ENCODE assay signal across 8 cellular contexts in genomic region chrX:154370300-154370881, GRCh38. TPM values are rescaled to one million over a fixed set of nuclear protein-coding genes. Genes with fewer than 3 reads are reported as not detected.
DNase-seq lines count a peak whose midpoint lies in the region; ATAC-seq lines count a peak whose summit lies in the region.

No MANE protein-coding gene starts in this region.

- no peaks in the 10 kb centered on the region for H3K27me3 Mint-ChIP-seq in activated T-helper 2 cell treated with anti-CD3 and anti-CD28 coated beads, Interferon-gamma antibody, Interleukin-2, Interleukin-4, amounts not matched to agents 10 μg/mL and 5 μg/mL and 100 μg/mL, durations not matched to agents 14 hours and 24 hours and 36 hours (ENCODE audit: low read depth)
- no peaks in the 10 kb centered on the region for H3K27me3 Mint-ChIP-seq in stimulated activated naive B cell treated with anti-CD40 and anti-IgM and Interleukin-4, amounts not matched to agents 10 μg/mL and 1 μg/mL and 100 μg/mL, for 72 hours

- peak; percentile 71 for DNase-seq in activated CD8-positive, alpha-beta memory T cell treated with anti-CD3 and anti-CD28 coated beads for 24 hours
- DNase-seq in activated CD8-positive, alpha-beta memory T cell treated with anti-CD3 and anti-CD28 coated beads, Interleukin-2, amount 50 U/mL, for 4 hours: no peak
- no peak for DNase-seq in activated T-helper 2 cell treated with anti-CD3 and anti-CD28 coated beads, Interferon-gamma antibody, Interleukin-2, Interleukin-4, amounts not matched to agents 10 μg/mL and 5 μg/mL and 100 μg/mL, durations not matched to agents 14 hours and 24 hours and 36 hours (ENCODE audit: low spot score)
- no peak for DNase-seq in iPS DF 6.9 (ENCODE audit: low read depth, low spot score)
- DNase-seq in stimulated activated naive B cell treated with anti-CD40 and anti-IgM and Interleukin-4, amounts not matched to agents 10 μg/mL and 1 μg/mL and 100 μg/mL, for 72 hours: no peak
- no peak for DNase-seq in stimulated activated CD4-positive, alpha-beta T cell treated with anti-CD3 and anti-CD28 coated beads, Interleukin-4, amount 100 ng/mL, for 24 hours

- H3K9me3 Mint-ChIP-seq in activated T-helper 2 cell treated with anti-CD3 and anti-CD28 coated beads, Interferon-gamma antibody, Interleukin-2, Interleukin-4, amounts not matched to agents 10 μg/mL and 5 μg/mL and 100 μg/mL, durations not matched to agents 14 hours and 24 hours and 36 hours: no peaks in the 10 kb centered on the region
- no peaks in the 10 kb centered on the region for H3K9me3 Mint-ChIP-seq in stimulated activated naive B cell treated with anti-CD40 and anti-IgM and Interleukin-4, amounts not matched to agents 10 μg/mL and 1 μg/mL and 100 μg/mL, for 72 hours

- intact Hi-C loops in activated T-helper 2 cell treated with anti-CD3 and anti-CD28 coated beads, Interferon-gamma antibody, Interleukin-2, Interleukin-4, amounts not matched to agents 10 μg/mL and 5 μg/mL and 100 μg/mL, durations not matched to agents 14 hours and 24 hours and 36 hours (cut with micrococcal nuclease): loop anchor here (5.0 to 10.0 kb wide), 2 partner anchors 273 to 446 kb away; partner anchors contain the start of genes ARHGAP4 and MECP2

- WGBS in iPS DF 6.9 (ENCODE audit: insufficient coverage, insufficient read length): no CpG with 5 or more reads among the region's 52 CpGs

- H3K27ac Mint-ChIP-seq in activated T-helper 2 cell treated with anti-CD3 and anti-CD28 coated beads, Interferon-gamma antibody, Interleukin-2, Interleukin-4, amounts not matched to agents 10 μg/mL and 5 μg/mL and 100 μg/mL, durations not matched to agents 14 hours and 24 hours and 36 hours: peak overlapping the region; percentile 85
- H3K27ac Mint-ChIP-seq in stimulated activated naive B cell treated with anti-CD40 and anti-IgM and Interleukin-4, amounts not matched to agents 10 μg/mL and 1 μg/mL and 100 μg/mL, for 72 hours: peak overlapping the region; percentile 91

- peaks cover 32% of the 10 kb centered on the region for H3K36me3 Mint-ChIP-seq in activated T-helper 2 cell treated with anti-CD3 and anti-CD28 coated beads, Interferon-gamma antibody, Interleukin-2, Interleukin-4, amounts not matched to agents 10 μg/mL and 5 μg/mL and 100 μg/mL, durations not matched to agents 14 hours and 24 hours and 36 hours (ENCODE audit: low read depth)
- peaks cover 13 to 17% of the 10 kb centered on the region in 2 donors for H3K36me3 Mint-ChIP-seq in stimulated activated naive B cell treated with anti-CD40 and anti-IgM and Interleukin-4, amounts not matched to agents 10 μg/mL and 1 μg/mL and 100 μg/mL, for 72 hours

- no peaks in the 10 kb centered on the region for H3K9me3 ChIP-seq in iPS DF 6.9 (ENCODE audit: control insufficient read depth, insufficient read depth, low read length)

- H3K4me1 Mint-ChIP-seq in activated T-helper 2 cell treated with anti-CD3 and anti-CD28 coated beads, Interferon-gamma antibody, Interleukin-2, Interleukin-4, amounts not matched to agents 10 μg/mL and 5 μg/mL and 100 μg/mL, durations not matched to agents 14 hours and 24 hours and 36 hours (ENCODE audit: low read depth): peaks cover 11% of the 10 kb centered on the region
- peaks cover 15 to 31% of the 10 kb centered on the region in 2 donors for H3K4me1 Mint-ChIP-seq in stimulated activated naive B cell treated with anti-CD40 and anti-IgM and Interleukin-4, amounts not matched to agents 10 μg/mL and 1 μg/mL and 100 μg/mL, for 72 hours

- no peaks in the 10 kb centered on the region for H3K27me3 ChIP-seq in iPS DF 6.9 (ENCODE audit: control insufficient read depth, insufficient read depth, low read length)

- no peak for ATAC-seq in stimulated activated naive B cell treated with anti-CD40 and anti-IgM and Interleukin-4, amounts not matched to agents 10 μg/mL and 1 μg/mL and 100 μg/mL, for 72 hours (replicated peaks)
- no peak for ATAC-seq in HG03045 (IDR thresholded peaks at IDR 0.05; ENCODE audit: unreplicated experiment)
- no peak for ATAC-seq in HG02852 (IDR thresholded peaks at IDR 0.05; ENCODE audit: unreplicated experiment)

- H3K4me1 ChIP-seq in iPS DF 6.9 (ENCODE audit: control insufficient read depth, insufficient read depth, low read length): peaks cover 7% of the 10 kb centered on the region

- peak overlapping the region; percentile 100 for H3K4me3 ChIP-seq in iPS DF 6.9 (ENCODE audit: low read length)

- H3K4me3 Mint-ChIP-seq in activated T-helper 2 cell treated with anti-CD3 and anti-CD28 coated beads, Interferon-gamma antibody, Interleukin-2, Interleukin-4, amounts not matched to agents 10 μg/mL and 5 μg/mL and 100 μg/mL, durations not matched to agents 14 hours and 24 hours and 36 hours (ENCODE audit: low read depth): peak overlapping the region; percentile 94
- peak overlapping the region; percentile 93 to 94 for H3K4me3 Mint-ChIP-seq in stimulated activated naive B cell treated with anti-CD40 and anti-IgM and Interleukin-4, amounts not matched to agents 10 μg/mL and 1 μg/mL and 100 μg/mL, for 72 hours

- peaks cover 30% of the 10 kb centered on the region for H3K36me3 ChIP-seq in iPS DF 6.9 (ENCODE audit: control insufficient read depth, insufficient read depth, low read length)

- no peak overlapping the region for H3K27ac ChIP-seq in iPS DF 6.9 (ENCODE audit: low read length)

RNA-seq across cellular contexts. Expression of gene FLNA, which starts 4.0 kb away (rescaled TPM):
- total RNA-seq in activated T-helper 2 cell treated with anti-CD3 and anti-CD28 coated beads, Interferon-gamma antibody, Interleukin-2, Interleukin-4, amounts not matched to agents 10 μg/mL and 5 μg/mL and 100 μg/mL, durations not matched to agents 14 hours and 24 hours and 36 hours: 1,005 and 1,026 TPM in 2 replicates

RNA-seq across cellular contexts. Expression of gene EMD, which starts 8.7 kb away (rescaled TPM):
- total RNA-seq in activated T-helper 2 cell treated with anti-CD3 and anti-CD28 coated beads, Interferon-gamma antibody, Interleukin-2, Interleukin-4, amounts not matched to agents 10 μg/mL and 5 μg/mL and 100 μg/mL, durations not matched to agents 14 hours and 24 hours and 36 hours: 95.6 and 98.8 TPM in 2 replicates

RNA-seq across cellular contexts. Expression of gene RPL10, which starts 27.8 kb away (rescaled TPM):
- total RNA-seq in activated T-helper 2 cell treated with anti-CD3 and anti-CD28 coated beads, Interferon-gamma antibody, Interleukin-2, Interleukin-4, amounts not matched to agents 10 μg/mL and 5 μg/mL and 100 μg/mL, durations not matched to agents 14 hours and 24 hours and 36 hours: 2,692 and 2,787 TPM in 2 replicates

RNA-seq across cellular contexts. Expression of gene DNASE1L1, which starts 38.7 kb away (rescaled TPM):
- 18.1 TPM in 2 replicates for total RNA-seq in activated T-helper 2 cell treated with anti-CD3 and anti-CD28 coated beads, Interferon-gamma antibody, Interleukin-2, Interleukin-4, amounts not matched to agents 10 μg/mL and 5 μg/mL and 100 μg/mL, durations not matched to agents 14 hours and 24 hours and 36 hours

RNA-seq across cellular contexts. Expression of gene TAFAZZIN, which starts 40.9 kb away (rescaled TPM):
- 77.3 TPM in 2 replicates for total RNA-seq in activated T-helper 2 cell treated with anti-CD3 and anti-CD28 coated beads, Interferon-gamma antibody, Interleukin-2, Interleukin-4, amounts not matched to agents 10 μg/mL and 5 μg/mL and 100 μg/mL, durations not matched to agents 14 hours and 24 hours and 36 hours
